ENCODE assay signal across 9 cellular contexts in the genomic region with DNA sequence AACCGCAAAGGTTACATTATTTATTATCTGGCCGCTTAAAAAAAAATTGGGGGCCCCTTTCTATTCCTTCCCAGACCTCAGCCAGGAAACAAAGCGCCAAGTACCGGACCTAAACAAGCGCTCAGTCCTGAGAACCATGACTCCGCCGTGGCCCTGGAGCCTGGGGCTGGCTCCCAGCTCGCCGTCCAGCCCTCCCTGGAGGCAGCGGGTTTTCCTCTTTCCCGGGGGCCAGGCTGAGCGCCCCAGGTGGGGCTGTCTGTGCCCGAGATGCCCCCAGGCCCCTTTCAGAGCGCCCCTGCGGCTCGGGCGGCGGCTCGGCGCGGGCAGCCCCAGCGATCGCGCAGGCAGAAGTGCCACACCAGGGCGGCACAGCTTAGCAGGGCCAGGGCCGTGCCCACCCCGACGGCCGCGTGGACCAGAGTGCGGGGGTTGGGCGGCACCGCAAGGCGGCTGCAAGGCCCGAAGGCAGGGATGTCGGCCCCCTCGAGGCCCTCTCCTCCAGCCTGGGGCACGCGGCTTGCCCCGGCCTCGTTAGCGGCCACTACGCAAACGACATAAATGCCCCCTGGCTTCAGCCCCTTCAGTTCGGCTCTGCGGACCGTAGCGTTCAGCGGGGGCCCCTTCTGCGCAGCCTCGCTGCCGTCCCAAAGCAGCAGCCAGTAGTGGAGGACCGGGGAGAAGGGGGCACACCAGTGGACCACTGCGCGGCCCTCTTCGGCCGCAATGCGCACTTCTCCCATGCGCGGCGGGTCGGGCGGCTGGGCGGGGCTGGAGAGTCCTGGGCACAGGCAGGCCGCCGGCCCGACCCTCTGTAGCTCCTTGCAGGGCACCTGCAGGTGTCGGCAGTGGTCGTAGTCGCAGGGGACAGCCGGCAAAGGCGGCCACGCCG. TPM values are rescaled to one million over a fixed set of nuclear protein-coding genes. Genes with fewer than 3 reads are reported as not detected.
A peak's percentile ranks its signal among the peaks of the same experiment; 100 is the strongest.
DNase-seq lines count a peak whose midpoint lies in the region; ATAC-seq and TF ChIP-seq lines count a peak whose summit lies in the region.
"Had no signal": no experiment of that assay in that cellular context is flagged by ENCODE, and none has a peak within 500 bp of the region (broad histone marks: within the 10 kb centered on the region; RNA-seq: fewer than 3 reads in every experiment).

No MANE protein-coding gene starts in this region.

- intact Hi-C loops in CD14-positive monocyte (cut with micrococcal nuclease): loop anchor here in 1 of 2 donors (5.0 kb wide), 1 partner anchor 290 kb away; no protein-coding TSS in a partner anchor

- H3K36me3 Mint-ChIP-seq in CD14-positive monocyte: peaks cover 37 to 39% of the 10 kb centered on the region in 2 donors
- H3K36me3 Mint-ChIP-seq in effector memory CD8-positive, alpha-beta T cell (ENCODE audit: insufficient read depth): peaks cover 3% of the 10 kb centered on the region

- peaks cover 26 to 32% (median 29%) of the 10 kb centered on the region in 3 donors for H3K27me3 Mint-ChIP-seq in CD14-positive monocyte (ENCODE audit: low read depth in 3 of 3)
- H3K27me3 Mint-ChIP-seq in effector memory CD8-positive, alpha-beta T cell: no peaks in the 10 kb centered on the region

- H3K9me3 ChIP-seq in neutrophil: no peaks in the 10 kb centered on the region
- H3K9me3 ChIP-seq: BLaER1 had no signal

- H3K27ac ChIP-seq in neutrophil: no peak overlapping the region
- H3K27ac ChIP-seq: BLaER1 had no signal

- peaks cover 0 to 4% (median 0%) of the 10 kb centered on the region in 7 donors for H3K9me3 Mint-ChIP-seq in CD14-positive monocyte
- H3K9me3 Mint-ChIP-seq in effector memory CD8-positive, alpha-beta T cell: no peaks in the 10 kb centered on the region
- H3K9me3 Mint-ChIP-seq: activated T-helper 2 cell treated with anti-CD3 and anti-CD28 coated beads, Interferon-gamma antibody, Interleukin-2, Interleukin-4, amounts not matched to agents 10 μg/mL and 5 μg/mL and 100 μg/mL, durations not matched to agents 14 hours and 24 hours and 36 hours had no signal

- H3K27ac Mint-ChIP-seq in CD14-positive monocyte: no peak overlapping the region
- H3K27ac Mint-ChIP-seq in effector memory CD8-positive, alpha-beta T cell: no peak overlapping the region
- H3K27ac Mint-ChIP-seq: activated T-helper 2 cell treated with anti-CD3 and anti-CD28 coated beads, Interferon-gamma antibody, Interleukin-2, Interleukin-4, amounts not matched to agents 10 μg/mL and 5 μg/mL and 100 μg/mL, durations not matched to agents 14 hours and 24 hours and 36 hours had no signal

- peak overlapping the region; percentile 53 to 80 for H3K4me3 Mint-ChIP-seq in CD14-positive monocyte
- H3K4me3 Mint-ChIP-seq in effector memory CD8-positive, alpha-beta T cell: no peak overlapping the region

- peaks cover 5% of the 10 kb centered on the region for H3K4me1 Mint-ChIP-seq in CD14-positive monocyte
- H3K4me1 Mint-ChIP-seq in effector memory CD8-positive, alpha-beta T cell (ENCODE audit: low read depth in 2 of 2): no peaks in the 10 kb centered on the region

- H3K4me1 ChIP-seq in neutrophil (ENCODE audit: control insufficient read depth in 1 of 2, insufficient read depth in 1 of 2, low read depth in 1 of 2, low read length in 1 of 2): peaks cover 4 to 5% of the 10 kb centered on the region in 2 experiments
- H3K4me1 ChIP-seq: BLaER1 had no signal

- TF ChIP-seq CTCF in CD14-positive monocyte (IDR thresholded peaks at IDR 0.05) (no peak), epithelial cell of proximal tubule (conservative IDR thresholded peaks at IDR 0.05; ENCODE audit: low read depth, low read length) (no peak), neutrophil (IDR thresholded peaks at IDR 0.05) (no peak)

- peaks cover 29% of the 10 kb centered on the region for H3K36me3 ChIP-seq in neutrophil

- H3K27me3 ChIP-seq in neutrophil: peaks cover 35% of the 10 kb centered on the region
- H3K27me3 ChIP-seq: BLaER1 had no signal

- DNase-seq in CD14-positive monocyte (ENCODE audit: low spot score) (no peak), epithelial cell of proximal tubule (ENCODE audit: low read depth) (no peak), SIG-M5 treated with dmso at 0.1 percent for 504 hours (lab: John Stamatoyannopoulos, UW; ENCODE audit: unreplicated experiment) (no peak), HuH-7 (ENCODE audit: low spot score) (no peak)
- DNase-seq in effector memory CD8-positive, alpha-beta T cell: no peak
- DNase-seq: NK-92 treated with Interleukin-12 subunit alpha and Interleukin-12 subunit beta, amount 100 ng/mL, for 24 hours had no signal

- ATAC-seq in effector memory CD8-positive, alpha-beta T cell (replicated peaks): no peak

- H3K4me3 ChIP-seq in epithelial cell of proximal tubule (ENCODE audit: low read depth, low read length) (peak overlapping the region; percentile 6), neutrophil (ENCODE audit: low read depth in 1 of 2, low read length in 1 of 2) (peak overlapping the region; percentile 10 to 39)
- H3K4me3 ChIP-seq: BLaER1 had no signal

RNA-seq across cellular contexts. Expression of a gene that starts 1.6 kb away (rescaled TPM):
- polyA plus RNA-seq in CD14-positive monocyte: not detected
- not detected in 2 replicates for total RNA-seq in epithelial cell of proximal tubule

RNA-seq across cellular contexts. Expression of a gene that starts 8.9 kb away (rescaled TPM):
- polyA plus RNA-seq in CD14-positive monocyte: 100 to 1,000 TPM in 1 of 2 donors, 10 to 100 TPM in 1; 93.9 to 106 TPM
- total RNA-seq in epithelial cell of proximal tubule: 162 and 235 TPM in 2 replicates

RNA-seq across cellular contexts. Expression of a gene that starts 15.7 kb away (rescaled TPM):
- polyA plus RNA-seq in CD14-positive monocyte: 1 to 10 TPM; 1.9 to 2.9 TPM
- 2.2 and 3.0 TPM in 2 replicates for total RNA-seq in epithelial cell of proximal tubule

RNA-seq across cellular contexts. Expression of a gene that starts 16.3 kb away (rescaled TPM):
- 1 to 10 TPM; 7.2 to 7.9 TPM for polyA plus RNA-seq in CD14-positive monocyte
- 18.6 and 27.9 TPM in 2 replicates for total RNA-seq in epithelial cell of proximal tubule

RNA-seq across cellular contexts. Expression of a gene that starts 19.5 kb away (rescaled TPM):
- 10 to 100 TPM; 63.3 to 65.7 TPM for polyA plus RNA-seq in CD14-positive monocyte
- 42.1 and 96.6 TPM in 2 replicates for total RNA-seq in epithelial cell of proximal tubule

Comparison
In these comparisons a context has a peak if more than half of its experiments do, and no peak if none do; other contexts are left out.
1. H3K4me3 Mint-ChIP-seq: peak in CD14-positive monocyte (2 of 2); none in effector memory CD8-positive, alpha-beta T cell (0 of 2).